13 cellular contexts compared by ENCODE assay signal in the genomic region with DNA sequence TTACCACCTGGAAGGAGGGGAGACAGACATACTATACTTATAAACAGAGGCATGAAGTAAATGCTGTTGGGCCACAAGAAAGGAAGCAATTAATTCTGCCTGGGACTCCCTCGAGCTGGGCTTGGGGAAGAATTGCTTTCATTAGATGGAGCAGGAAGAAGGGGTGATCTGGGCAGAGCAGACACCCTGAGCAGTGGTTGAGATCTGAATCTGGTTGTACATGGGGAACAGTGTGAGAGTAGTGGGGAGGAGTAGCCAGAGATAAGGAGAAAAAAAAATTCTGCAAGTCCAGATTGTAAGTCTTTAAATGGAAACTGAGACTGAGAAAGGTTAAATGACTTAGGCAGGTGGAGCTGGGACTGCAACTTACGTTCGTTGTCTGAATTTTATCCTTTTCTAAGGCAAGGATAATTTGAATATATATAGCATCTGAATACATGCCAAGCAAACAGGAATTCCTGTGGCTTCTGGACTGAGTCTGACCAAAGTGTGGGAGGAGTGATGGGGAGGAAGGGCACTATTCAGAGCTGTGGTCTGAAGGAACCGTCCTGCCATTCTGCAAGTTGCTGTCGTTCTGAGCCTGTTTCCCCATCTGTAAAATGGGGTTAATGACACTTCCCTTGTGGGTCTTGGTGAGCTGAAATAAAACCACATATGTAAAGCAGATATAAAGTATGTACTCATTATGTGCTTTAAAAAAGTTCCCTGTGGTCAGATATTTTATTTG. TPM values are rescaled to one million over a fixed set of nuclear protein-coding genes. Genes with fewer than 3 reads are reported as not detected.
DNase-seq lines count a peak whose midpoint lies in the region; ATAC-seq and TF ChIP-seq lines count a peak whose summit lies in the region.
"Had no signal": no experiment of that assay in that cellular context is flagged by ENCODE, and none has a peak within 500 bp of the region (broad histone marks: within the 10 kb centered on the region; RNA-seq: fewer than 3 reads in every experiment).

No MANE protein-coding gene starts in this region.

- H3K36me3 ChIP-seq in neural progenitor cell, result no peaks in the 10 kb centered on the region
- H3K36me3 ChIP-seq: spleen had no signal

- peaks cover 10% of the 10 kb centered on the region for H3K4me1 Mint-ChIP-seq in neural progenitor cell
- H3K4me1 Mint-ChIP-seq: activated CD4-positive, alpha-beta T cell treated with anti-CD3 and anti-CD28 coated beads for 36 hours had no signal

- H3K27ac ChIP-seq in neural progenitor cell, result no peak overlapping the region
- H3K27ac ChIP-seq: 22Rv1, spleen had no signal

- no peaks in the 10 kb centered on the region for H4K20me1 ChIP-seq in neural progenitor cell (ENCODE audit: low read depth)

- no peak overlapping the region for H3K9ac ChIP-seq in neural progenitor cell

- DNase-seq in NCI-H2171 treated with DMSO at 0.1 percent for 48 hours (lab: John Stamatoyannopoulos, UW) (peak; percentile 44), NCI-H2171 (lab: John Stamatoyannopoulos, UW) (no peak), RPMI7951 (ENCODE audit: low read depth) (peak; percentile 89), fibroblast of mammary gland (ENCODE audit: low read depth) (peak; percentile 8), skeletal muscle cell (ENCODE audit: low read depth) (peak; percentile 52), germinal center (ENCODE audit: low spot score) (no peak), neural progenitor cell (ENCODE audit: low spot score) (no peak)
- DNase-seq: activated CD4-positive, alpha-beta T cell treated with anti-CD3 and anti-CD28 coated beads for 36 hours; activated T-cell treated with anti-CD3 and anti-CD28 coated beads for 4 hours; occipital lobe; spleen had no signal

- H3K9me3 ChIP-seq in neural progenitor cell (ENCODE audit: low read depth), result no peaks in the 10 kb centered on the region
- H3K9me3 ChIP-seq: spleen had no signal

- H3K36me3 Mint-ChIP-seq in neural progenitor cell, result no peaks in the 10 kb centered on the region

- H3K4me1 ChIP-seq in neural progenitor cell, result peaks cover 14% of the 10 kb centered on the region
- H3K4me1 ChIP-seq: spleen had no signal

- no peaks in the 10 kb centered on the region for H3K9me3 Mint-ChIP-seq in neural progenitor cell

- no peak for TF ChIP-seq CTCF in fibroblast of mammary gland (conservative IDR thresholded peaks at IDR 0.05; ENCODE audit: control insufficient read depth, insufficient read depth, low read depth, low read length)
- TF ChIP-seq CTCF in neural progenitor cell (IDR thresholded peaks at IDR 0.05), result no peak

- no peak overlapping the region for H3K27ac Mint-ChIP-seq in neural progenitor cell
- H3K27ac Mint-ChIP-seq: activated CD4-positive, alpha-beta T cell treated with anti-CD3 and anti-CD28 coated beads for 36 hours had no signal

- H3K4me3 Mint-ChIP-seq in neural progenitor cell, result no peak overlapping the region
- H3K4me3 Mint-ChIP-seq: activated CD4-positive, alpha-beta T cell treated with anti-CD3 and anti-CD28 coated beads for 36 hours had no signal

- H3F3A ChIP-seq in neural progenitor cell (ENCODE audit: low read depth), result peaks cover 4% of the 10 kb centered on the region

- peaks cover 14% of the 10 kb centered on the region for H3K27me3 ChIP-seq in neural progenitor cell

- H3K27me3 Mint-ChIP-seq in neural progenitor cell (ENCODE audit: insufficient read depth, low read depth), result peaks cover 2% of the 10 kb centered on the region

- H3K4me3 ChIP-seq in fibroblast of mammary gland (ENCODE audit: control insufficient read depth, low read depth, low read length) (no peak overlapping the region), skeletal muscle cell (ENCODE audit: low read depth, low read length) (no peak overlapping the region), neural progenitor cell (no peak overlapping the region)
- H3K4me3 ChIP-seq: spleen had no signal

- no peak overlapping the region for H2AFZ ChIP-seq in neural progenitor cell (replicated peaks)

- ATAC-seq in HG03469 (IDR thresholded peaks at IDR 0.05; ENCODE audit: unreplicated experiment), result no peak
- ATAC-seq: activated CD4-positive, alpha-beta T cell treated with anti-CD3 and anti-CD28 coated beads for 36 hours had no signal

- H3K4me2 ChIP-seq in neural progenitor cell, result no peak overlapping the region

- H3K79me2 ChIP-seq in neural progenitor cell (ENCODE audit: low read depth), result peaks cover 3% of the 10 kb centered on the region

RNA-seq across cellular contexts. Expression of a gene that starts 7.9 kb away (rescaled TPM):
- 69.3 and 75.7 TPM in 2 replicates for total RNA-seq in RPMI7951 (2014; rRNA removed; shearing (Covaris generic))
- 17.5 and 20.8 TPM in 2 replicates for total RNA-seq in neural progenitor cell (ENCODE audit: low replicate concordance)

Comparison
In these comparisons a context has a peak if more than half of its experiments do, and no peak if none do; other contexts are left out.
1. DNase-seq: peak in NCI-H2171 treated with DMSO at 0.1 percent for 48 hours (single experiment), RPMI7951 (single experiment), fibroblast of mammary gland (single experiment) and skeletal muscle cell (single experiment); none in NCI-H2171 (single experiment), germinal center (single experiment) and neural progenitor cell (single experiment).